Comparison of ENCODE assay signal across 17 cellular contexts in the genomic region with DNA sequence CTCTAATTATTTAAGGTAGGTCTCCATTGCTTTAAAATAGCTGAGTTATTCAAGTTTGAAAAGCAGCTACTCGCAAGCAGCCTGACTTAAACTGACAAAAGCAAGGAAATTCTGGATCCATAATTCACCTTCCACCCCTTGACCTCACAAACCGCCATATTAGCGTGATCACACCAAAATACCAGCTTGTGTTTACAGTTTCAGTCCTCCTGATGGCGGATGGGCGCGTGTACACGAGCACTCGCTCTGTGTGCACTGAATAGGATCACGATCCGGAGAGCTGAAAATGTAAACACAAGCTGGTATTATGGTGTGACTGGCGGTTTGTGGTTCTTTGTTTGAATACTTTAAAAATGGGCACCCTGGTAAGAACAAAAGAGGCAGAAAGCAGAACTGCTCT.
"Had no signal": no experiment of that assay in that cellular context is flagged by ENCODE, and none has a peak within 500 bp of the region (broad histone marks: within the 10 kb centered on the region; RNA-seq: fewer than 3 reads in every experiment).

No MANE protein-coding gene starts in this region.

- ATAC-seq: activated naive CD8-positive, alpha-beta T cell treated with anti-CD3 and anti-CD28 coated beads, Interleukin-2, amount 50 U/mL, for 24 hours; mucosa of descending colon; naive thymus-derived CD4-positive, alpha-beta T cell; stimulated activated effector memory CD8-positive, alpha-beta T cell treated with anti-CD3 and anti-CD28 coated beads, Interleukin-12 subunit alpha, Interleukin-12 subunit beta, amount 100 ng/mL, for 72 hours had no signal

- H3K27ac ChIP-seq: esophagus squamous epithelium, left ventricle myocardium inferior, neutrophil, parathyroid adenoma had no signal

- H3K4me3 ChIP-seq: esophagus squamous epithelium, left ventricle myocardium inferior, mucosa of descending colon had no signal

- H3K4me1 ChIP-seq: esophagus squamous epithelium, left ventricle myocardium inferior had no signal

- H3K27ac Mint-ChIP-seq: activated naive CD8-positive, alpha-beta T cell treated with anti-CD3 and anti-CD28 coated beads, Interleukin-2, amount 50 U/mL, for 24 hours; naive thymus-derived CD4-positive, alpha-beta T cell; stimulated activated effector memory CD8-positive, alpha-beta T cell treated with anti-CD3 and anti-CD28 coated beads, Interleukin-12 subunit alpha, Interleukin-12 subunit beta, amount 100 ng/mL, for 72 hours had no signal

- H3K27me3 ChIP-seq: esophagus squamous epithelium, neutrophil had no signal

- H3K9ac ChIP-seq: parathyroid adenoma had no signal

- H2AFZ ChIP-seq: parathyroid adenoma had no signal

- H3K79me2 ChIP-seq: parathyroid adenoma had no signal

- H3K9me3 Mint-ChIP-seq: activated naive CD8-positive, alpha-beta T cell treated with anti-CD3 and anti-CD28 coated beads, Interleukin-2, amount 50 U/mL, for 24 hours; naive thymus-derived CD4-positive, alpha-beta T cell; stimulated activated effector memory CD8-positive, alpha-beta T cell treated with anti-CD3 and anti-CD28 coated beads, Interleukin-12 subunit alpha, Interleukin-12 subunit beta, amount 100 ng/mL, for 72 hours had no signal

- H3K9me3 ChIP-seq: esophagus squamous epithelium, left ventricle myocardium inferior, mucosa of descending colon, neutrophil had no signal

- H3K4me3 Mint-ChIP-seq: activated naive CD8-positive, alpha-beta T cell treated with anti-CD3 and anti-CD28 coated beads, Interleukin-2, amount 50 U/mL, for 24 hours; naive thymus-derived CD4-positive, alpha-beta T cell; stimulated activated effector memory CD8-positive, alpha-beta T cell treated with anti-CD3 and anti-CD28 coated beads, Interleukin-12 subunit alpha, Interleukin-12 subunit beta, amount 100 ng/mL, for 72 hours had no signal

- H3K36me3 Mint-ChIP-seq: naive thymus-derived CD4-positive, alpha-beta T cell; stimulated activated effector memory CD8-positive, alpha-beta T cell treated with anti-CD3 and anti-CD28 coated beads, Interleukin-12 subunit alpha, Interleukin-12 subunit beta, amount 100 ng/mL, for 72 hours had no signal

- H3K4me1 Mint-ChIP-seq: activated naive CD8-positive, alpha-beta T cell treated with anti-CD3 and anti-CD28 coated beads, Interleukin-2, amount 50 U/mL, for 24 hours; naive thymus-derived CD4-positive, alpha-beta T cell; stimulated activated effector memory CD8-positive, alpha-beta T cell treated with anti-CD3 and anti-CD28 coated beads, Interleukin-12 subunit alpha, Interleukin-12 subunit beta, amount 100 ng/mL, for 72 hours had no signal

- H3K36me3 ChIP-seq: esophagus squamous epithelium, left ventricle myocardium inferior, neutrophil had no signal

- DNase-seq: activated CD4-positive, CD25-positive, alpha-beta regulatory T cell treated with anti-CD3 and anti-CD28 coated beads, Interleukin-2, amount 50 U/mL, for 72 hours; activated naive CD4-positive, alpha-beta T cell treated with Interleukin-2 at 50 U/mL for 16 hours; activated naive CD8-positive, alpha-beta T cell treated with anti-CD3 and anti-CD28 coated beads, Interleukin-2, amount 50 U/mL, for 24 hours; activated T-cell treated with anti-CD3 and anti-CD28 coated beads for 4 hours; aorta; cortex of kidney; effector CD4-positive, alpha-beta T cell; esophagus squamous epithelium; hippocampal formation; kidney; left ventricle myocardium inferior; mucosa of descending colon; naive thymus-derived CD4-positive, alpha-beta T cell; stimulated activated CD4-positive, alpha-beta T cell treated with anti-CD3 and anti-CD28 coated beads, Interleukin-1b, Interleukin-23, amount 100 ng/mL, for 48 hours had no signal
